In genomic region chr5:164206196-164206595, GRCh38 we compare ENCODE assay signal across 22 cellular contexts.
"Had no signal": no experiment of that assay in that cellular context is flagged by ENCODE, and none has a peak within 500 bp of the region (broad histone marks: within the 10 kb centered on the region; RNA-seq: fewer than 3 reads in every experiment).

No MANE protein-coding gene starts in this region.

- H3K9me3 ChIP-seq: colonic mucosa, esophagus squamous epithelium, gastrocnemius medialis, heart right ventricle, left lung, lower lobe of right lung, mucosa of descending colon had no signal

- H3K27ac ChIP-seq: colonic mucosa, epithelial cell of prostate, esophagus squamous epithelium, gastrocnemius medialis, heart right ventricle, left lung, lower lobe of right lung had no signal

- H3K4me1 ChIP-seq: colonic mucosa, esophagus squamous epithelium, gastrocnemius medialis, heart right ventricle, left lung, lower lobe of right lung had no signal

- H3K36me3 ChIP-seq: colonic mucosa, esophagus squamous epithelium, gastrocnemius medialis, heart right ventricle, left lung, lower lobe of right lung had no signal

- DNase-seq: colonic mucosa; cortex of kidney; effector CD8-positive, alpha-beta T cell; effector memory CD8-positive, alpha-beta T cell; endodermal cell; erythroblast; esophagus squamous epithelium; foreskin fibroblast; foreskin melanocyte; gastrocnemius medialis; glutamatergic neuron; head of caudate nucleus; heart right ventricle; hippocampal formation; left cardiac atrium; left lung; left ventricle myocardium superior; lower lobe of right lung; mesenchymal stem cell; mucosa of descending colon; naive B cell had no signal

- H3K4me3 ChIP-seq: colonic mucosa, esophagus squamous epithelium, gastrocnemius medialis, heart right ventricle, left lung, lower lobe of right lung, mucosa of descending colon had no signal

- H3K27me3 ChIP-seq: colonic mucosa, esophagus squamous epithelium, gastrocnemius medialis, heart right ventricle, left lung had no signal
